Comparison of ENCODE assay signal across 16 cellular contexts in genomic region chr6:3419624-3420272, GRCh38. TPM values are rescaled to one million over a fixed set of nuclear protein-coding genes. Genes with fewer than 3 reads are reported as not detected.
DNase-seq lines count a peak whose midpoint lies in the region; ATAC-seq and TF ChIP-seq lines count a peak whose summit lies in the region.
"Had no signal": no experiment of that assay in that cellular context is flagged by ENCODE, and none has a peak within 500 bp of the region (broad histone marks: within the 10 kb centered on the region; RNA-seq: fewer than 3 reads in every experiment).

No MANE protein-coding gene starts in this region.

- no peak for TF ChIP-seq RAD21 in liver (IDR thresholded peaks at IDR 0.05)

- no peaks in the 10 kb centered on the region for H3K9me3 Mint-ChIP-seq in brain
- no peaks in the 10 kb centered on the region for H3K9me3 Mint-ChIP-seq in immature natural killer cell
- H3K9me3 Mint-ChIP-seq: naive B cell had no signal

- H3K4me3 ChIP-seq in liver (ENCODE audit: low read depth in 1 of 3, low read length in 3 of 3): no peak overlapping the region
- H3K4me3 ChIP-seq: ascending aorta, HAP-1, SK-N-MC, testis had no signal

- H3K36me3 ChIP-seq in liver (ENCODE audit: control insufficient read depth in 4 of 4, insufficient read depth in 3 of 4, low read depth in 1 of 4, low read length in 3 of 4): peaks cover 0 to 4% (median 2%) of the 10 kb centered on the region in 4 donors
- H3K36me3 ChIP-seq: ascending aorta, HAP-1 had no signal

- no peak overlapping the region for H3K9ac ChIP-seq in liver (ENCODE audit: low read depth in 1 of 2, low read length in 2 of 2)

- H3K36me3 Mint-ChIP-seq in brain (no peaks in the 10 kb centered on the region), immature natural killer cell (no peaks in the 10 kb centered on the region)
- H3K36me3 Mint-ChIP-seq: naive B cell had no signal

- H3K27ac Mint-ChIP-seq in brain: peak overlapping the region; percentile 33 to 54 (median 40)
- no peak overlapping the region for H3K27ac Mint-ChIP-seq in immature natural killer cell

- ATAC-seq in GM21717 (IDR thresholded peaks at IDR 0.05; ENCODE audit: unreplicated experiment): no peak
- no peak for ATAC-seq in GM18868 (IDR thresholded peaks at IDR 0.05; ENCODE audit: unreplicated experiment)

- no peak for TF ChIP-seq CTCF in brain (conservative IDR thresholded peaks at IDR 0.05)
- no peak for TF ChIP-seq CTCF in liver (IDR thresholded peaks at IDR 0.05; ENCODE audit: low read depth, low read length, missing input control)

- peak overlapping the region in 1 of 2 donors; percentile 62 for H3K27ac ChIP-seq in liver (ENCODE audit: low read depth in 1 of 2, low read length in 2 of 2)
- H3K27ac ChIP-seq: ascending aorta, SK-N-MC, testis had no signal

- peaks cover 11 to 13% (median 12%) of the 10 kb centered on the region in 4 donors for H3K4me1 ChIP-seq in liver (ENCODE audit: control insufficient read depth in 4 of 4, insufficient read depth in 4 of 4, low read length in 3 of 4)
- H3K4me1 ChIP-seq: ascending aorta, HAP-1, testis had no signal

- no peaks in the 10 kb centered on the region for H3K9me3 ChIP-seq in liver (ENCODE audit: control insufficient read depth in 4 of 4, low read length in 3 of 4)
- H3K9me3 ChIP-seq: ascending aorta, HAP-1, testis had no signal

- H3K4me1 Mint-ChIP-seq in brain (peaks cover 91% of the 10 kb centered on the region), immature natural killer cell (no peaks in the 10 kb centered on the region)

- peak; percentile 75 for DNase-seq in AG20443 (ENCODE audit: low spot score)
- DNase-seq in HT-29 (ENCODE audit: low spot score): peak; percentile 45
- no peak for DNase-seq in immature natural killer cell
- DNase-seq in posterior vena cava (ENCODE audit: low spot score): no peak
- DNase-seq: DMS 273 treated with DMSO at 0.1 percent for 48 hours; hippocampal formation; naive B cell; stimulated activated CD4-positive, alpha-beta T cell treated with anti-CD3 and anti-CD28 coated beads, Interleukin-2, amount 100 ng/mL, for 24 hours; testis had no signal

- intact Hi-C loops in posterior vena cava (cut with DNase I): no loop called here

- WGBS in liver: 22% methylated on average over 3 of the region's 3 CpGs

- H3K27me3 ChIP-seq in liver (ENCODE audit: control insufficient read depth in 4 of 4, insufficient read depth in 4 of 4, low read length in 3 of 4): no peaks in the 10 kb centered on the region
- H3K27me3 ChIP-seq: ascending aorta, testis had no signal

- H3K4me3 Mint-ChIP-seq in brain: peak overlapping the region in 2 of 5 experiments; percentile 22 to 37
- H3K4me3 Mint-ChIP-seq in immature natural killer cell: no peak overlapping the region
- H3K4me3 Mint-ChIP-seq: naive B cell had no signal

- peaks cover 3% of the 10 kb centered on the region for H3K27me3 Mint-ChIP-seq in brain
- peaks cover 0 to 6% (median 2%) of the 10 kb centered on the region in 3 donors for H3K27me3 Mint-ChIP-seq in immature natural killer cell (ENCODE audit: low read depth in 3 of 3)

TF ChIP-seq in liver, 16 proteins besides CTCF, POLR2A, EP300 and RAD21:
- peak; percentile 35 to 41 for TF ChIP-seq JUND (IDR thresholded peaks at IDR 0.05)
- peak; percentile 33 to 59 for TF ChIP-seq RXRA (IDR thresholded peaks at IDR 0.05)
- TF ChIP-seq MAX (IDR thresholded peaks at IDR 0.05): peak; percentile 14
- no peak for TF ChIP-seq EGR1 (IDR thresholded peaks at IDR 0.05; ENCODE audit: low read depth in 2 of 2)
- no peak for TF ChIP-seq GABPA (IDR thresholded peaks at IDR 0.05 in 1 of 2, conservative IDR thresholded peaks at IDR 0.05 in 1 of 2)
- TF ChIP-seq FOXA1 (IDR thresholded peaks at IDR 0.05): no peak
- no peak for TF ChIP-seq ZBTB33 (IDR thresholded peaks at IDR 0.05)
- peak; percentile 83 to 87 for TF ChIP-seq HNF4A (conservative IDR thresholded peaks at IDR 0.05)
- peak; percentile 38 for TF ChIP-seq REST (IDR thresholded peaks at IDR 0.05)
- peak; percentile 56 for TF ChIP-seq HNF4G (IDR thresholded peaks at IDR 0.05)
- TF ChIP-seq FOXA2 (IDR thresholded peaks at IDR 0.05): no peak
- peak; percentile 66 for TF ChIP-seq YY1 (IDR thresholded peaks at IDR 0.05)
- TF ChIP-seq SP1 (IDR thresholded peaks at IDR 0.05): peak; percentile 54
- no peak for TF ChIP-seq NR2F2 (IDR thresholded peaks at IDR 0.05)
- no peak for TF ChIP-seq TAF1 (conservative IDR thresholded peaks at IDR 0.05)
- TF ChIP-seq ATF3 (IDR thresholded peaks at IDR 0.05): peak; percentile 55
TF ChIP-seq in liver: peak in this region for 9.

RNA-seq across cellular contexts. Expression of gene SLC22A23, which starts 37.1 kb away (rescaled TPM):
- total RNA-seq in HT-29 (2014; rRNA removed; shearing (Covaris generic)): 7.5 and 10.8 TPM in 2 replicates
- polyA plus RNA-seq in brain (ENCODE audit: insufficient read depth, low read depth, low replicate concordance) (25.9 TPM), liver (1 to 10 TPM; 4.9 to 9.9 TPM), immature natural killer cell (under 1 TPM in 2 of 3 donors, not detected in 1; 0.14 to 0.21 TPM)
- total RNA-seq in liver (10 to 100 TPM; 29.4 to 45.4 TPM), posterior vena cava (1 to 10 TPM; 5.2 to 5.6 TPM)

Comparison
In these comparisons a context has a peak if more than half of its experiments do, and no peak if none do; other contexts are left out.
1. DNase-seq: peak in AG20443 (single experiment) and HT-29 (single experiment); none in immature natural killer cell (0 of 3) and posterior vena cava (single experiment).
2. H3K27ac Mint-ChIP-seq: peak in brain (5 of 5); none in immature natural killer cell (0 of 6).